In the genomic region with DNA sequence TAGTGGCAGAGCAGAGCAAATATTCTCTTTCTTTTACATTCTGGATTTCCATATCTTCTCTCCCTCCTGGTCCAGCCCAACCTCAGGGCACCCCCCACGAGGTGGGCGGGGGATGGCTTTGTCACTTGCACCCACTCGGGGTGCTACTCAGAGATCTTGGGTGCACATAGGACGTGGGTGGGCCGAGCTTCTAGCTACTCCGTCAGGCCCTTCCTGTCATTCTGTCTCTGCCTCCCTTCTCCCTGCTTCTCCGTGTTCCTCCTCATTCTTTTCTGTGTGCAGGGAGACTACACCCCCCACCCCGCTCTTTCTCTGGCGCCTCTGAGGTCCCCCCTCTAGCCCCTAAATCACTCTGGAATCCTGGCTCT, we compare ENCODE assay signal across 9 cellular contexts. TPM values are rescaled to one million over a fixed set of nuclear protein-coding genes. Genes with fewer than 3 reads are reported as not detected.
DNase-seq lines count a peak whose midpoint lies in the region; ATAC-seq and TF ChIP-seq lines count a peak whose summit lies in the region.
"Had no signal": no experiment of that assay in that cellular context is flagged by ENCODE, and none has a peak within 500 bp of the region (broad histone marks: within the 10 kb centered on the region; RNA-seq: fewer than 3 reads in every experiment).

No MANE protein-coding gene starts in this region.

- 30 to 39% (median 39%) methylated on average over 9 of the region's 9 CpGs for WGBS in psoas muscle, 3 donors

- ATAC-seq in psoas muscle = no peak
- ATAC-seq in HG02610 (IDR thresholded peaks at IDR 0.05; ENCODE audit: unreplicated experiment) = no peak
- no peak for ATAC-seq in HG02870 (IDR thresholded peaks at IDR 0.05; ENCODE audit: unreplicated experiment)
- ATAC-seq in GM18867 (IDR thresholded peaks at IDR 0.05; ENCODE audit: unreplicated experiment) = no peak

- H3K27ac ChIP-seq in SJCRH30 (peak overlapping the region; percentile 69), psoas muscle (peak overlapping the region; percentile 73)

- H3K4me1 ChIP-seq in SJCRH30 (peaks cover 42% of the 10 kb centered on the region), psoas muscle (peaks cover 35% of the 10 kb centered on the region)

- intact Hi-C loops in psoas muscle (cut with DNase I) = no loop called here

- H3K36me3 ChIP-seq in SJCRH30 (peaks cover 56% of the 10 kb centered on the region), psoas muscle (ENCODE audit: insufficient read depth in 1 of 2, low read depth in 1 of 2) (peaks cover 6 to 18% of the 10 kb centered on the region in 2 donors)

- TF ChIP-seq CTCF in psoas muscle (IDR thresholded peaks at IDR 0.05) = no peak

- DNase-seq in EL (peak; percentile 48), SJCRH30 (no peak), fibroblast of peridontal ligament (ENCODE audit: extremely low read depth) (peak; percentile 44), psoas muscle (no peak), mucosa of gallbladder (ENCODE audit: low spot score) (no peak)
- DNase-seq: DND-41 had no signal

- H3K27me3 ChIP-seq in SJCRH30 (no peaks in the 10 kb centered on the region), psoas muscle (ENCODE audit: insufficient read depth in 3 of 3, low read length in 2 of 3) (no peaks in the 10 kb centered on the region)

- H3K4me3 ChIP-seq in SJCRH30 (peak overlapping the region; percentile 42), psoas muscle (peak overlapping the region; percentile 40)

- no peaks in the 10 kb centered on the region for H3K9me3 ChIP-seq in SJCRH30 (replicated peaks)
- no peaks in the 10 kb centered on the region for H3K9me3 ChIP-seq in psoas muscle

RNA-seq across cellular contexts. Expression of a gene that starts 19.5 kb away (rescaled TPM):
- 1.3 and 2.8 TPM in 2 replicates for total RNA-seq in SJCRH30 (2014; rRNA removed; shearing (Covaris generic))
- 1 to 10 TPM in 1 of 4 donors, under 1 TPM in 3; 0.49 to 1.2 (median 0.65) TPM for total RNA-seq in psoas muscle
- polyA plus RNA-seq in psoas muscle = under 1 TPM in 2 of 3 donors, not detected in 1; 0.08 to 0.95 TPM
- total RNA-seq in mucosa of gallbladder = 2.0 TPM

RNA-seq across cellular contexts. Expression of a gene that starts 23.6 kb away (rescaled TPM):
- 3.4 and 3.6 TPM in 2 replicates for total RNA-seq in SJCRH30 (2014; rRNA removed; shearing (Covaris generic))
- total RNA-seq in psoas muscle (1 to 10 TPM in 1 of 4 donors, under 1 TPM in 3; 0.36 to 1.2 (median 0.65) TPM), mucosa of gallbladder (2.6 TPM)
- under 1 TPM in 2 of 3 donors, not detected in 1; 0.06 to 0.18 TPM for polyA plus RNA-seq in psoas muscle

RNA-seq across cellular contexts. Expression of a gene that starts 32.7 kb away (rescaled TPM):
- 105 and 109 TPM in 2 replicates for total RNA-seq in SJCRH30 (2014; rRNA removed; shearing (Covaris generic))
- total RNA-seq in psoas muscle (10 to 100 TPM in 3 of 4 donors, 1 to 10 TPM in 1; 7.3 to 25.2 (median 14.2) TPM), mucosa of gallbladder (82.4 TPM)
- polyA plus RNA-seq in psoas muscle = 10 to 100 TPM in 1 of 3 donors, 1 to 10 TPM in 2; 8.6 to 22.3 (median 9.0) TPM

Comparison
In these comparisons a context has a peak if more than half of its experiments do, and no peak if none do; other contexts are left out.
1. DNase-seq: peak in EL (single experiment) and fibroblast of peridontal ligament (single experiment); none in SJCRH30 (0 of 2), psoas muscle (0 of 2) and mucosa of gallbladder (single experiment).